ENCODE assay signal across 8 cellular contexts in genomic region chr3:136994772-136995516, GRCh38. TPM values are rescaled to one million over a fixed set of nuclear protein-coding genes. Genes with fewer than 3 reads are reported as not detected.
DNase-seq lines count a peak whose midpoint lies in the region; ATAC-seq, FAIRE-seq and TF ChIP-seq lines count a peak whose summit lies in the region.

No MANE protein-coding gene starts in this region.

- WGBS in transverse colon (ENCODE audit: low coverage in 1 of 2), 2 donors, result 28 to 46% methylated on average over 3 to 8 of the region's 8 CpGs

- peaks cover 64% of the 10 kb centered on the region for H3K4me1 ChIP-seq in keratinocyte (ENCODE audit: control insufficient read depth, extremely low read depth, insufficient read depth, low read length)
- peaks cover 12 to 28% (median 19%) of the 10 kb centered on the region in 4 donors for H3K4me1 ChIP-seq in transverse colon

- H3K27ac ChIP-seq in keratinocyte (ENCODE audit: control insufficient read depth, insufficient read depth, low read length) (peak overlapping the region; percentile 84), transverse colon (peak overlapping the region; percentile 82 to 88 (median 85))

- no peak overlapping the region for H2AFZ ChIP-seq in keratinocyte (ENCODE audit: control insufficient read depth, low read length)

- no peak for TF ChIP-seq CTCF in astrocyte of the cerebellum (IDR thresholded peaks at IDR 0.05; ENCODE audit: low read depth, low read length, missing control alignments)
- no peak for TF ChIP-seq CTCF in keratinocyte (optimal IDR thresholded peaks at IDR 0.05 in 1 of 3, IDR thresholded peaks at IDR 0.05 in 1 of 3, conservative IDR thresholded peaks at IDR 0.05 in 1 of 3; ENCODE audit: extremely low read depth in 1 of 3, insufficient read depth in 2 of 3, low read length in 3 of 3)
- no peak for TF ChIP-seq CTCF in transverse colon (IDR thresholded peaks at IDR 0.05)

- no peak for DNase-seq in activated naive CD4-positive, alpha-beta T cell treated with anti-CD3 and anti-CD28 coated beads, Interleukin-2, amount 50 U/mL, for 72 hours (ENCODE audit: low spot score in 2 of 2)
- no peak for DNase-seq in activated naive CD4-positive, alpha-beta T cell treated with anti-CD3 and anti-CD28 coated beads, Interleukin-2, amount 50 U/mL, for 16 hours
- DNase-seq in astrocyte of the cerebellum (ENCODE audit: low read depth) (peak; percentile 45), keratinocyte (ENCODE audit: low read depth, low spot score) (peak; percentile 96), transverse colon (peak; percentile 92)

- TF ChIP-seq POLR2A in transverse colon (IDR thresholded peaks at IDR 0.05), result no peak

- H3K79me2 ChIP-seq in keratinocyte (ENCODE audit: control insufficient read depth, insufficient read depth, low read length), result peaks cover 4% of the 10 kb centered on the region

- H3K36me3 Mint-ChIP-seq in activated naive CD4-positive, alpha-beta T cell treated with anti-CD3 and anti-CD28 coated beads, Interleukin-2, amount 50 U/mL, for 72 hours, result no peaks in the 10 kb centered on the region

- H3K4me2 ChIP-seq in keratinocyte (ENCODE audit: control insufficient read depth, extremely low read depth, insufficient read depth, low read depth, low read length), result peak overlapping the region; percentile 59

- no peaks in the 10 kb centered on the region for H3K27me3 ChIP-seq in keratinocyte (ENCODE audit: control insufficient read depth, extremely low read depth, insufficient read depth, low read length)
- no peaks in the 10 kb centered on the region for H3K27me3 ChIP-seq in transverse colon

- H3K4me3 ChIP-seq in astrocyte of the cerebellum (ENCODE audit: low read depth, low read length), result no peak overlapping the region
- no peak overlapping the region for H3K4me3 ChIP-seq in keratinocyte (ENCODE audit: control insufficient read depth in 2 of 3, extremely low read depth in 1 of 3, insufficient read depth in 2 of 3, low read depth in 1 of 3, low read length in 3 of 3)
- no peak overlapping the region for H3K4me3 ChIP-seq in transverse colon

- peak; percentile 99 for FAIRE-seq in keratinocyte (lab: Jason Lieb, UNC)

- no peaks in the 10 kb centered on the region for H3K9me3 Mint-ChIP-seq in activated naive CD4-positive, alpha-beta T cell treated with anti-CD3 and anti-CD28 coated beads, Interleukin-2, amount 50 U/mL, for 72 hours

- intact Hi-C loops in transverse colon (cut with DNase I; ENCODE audit: low total_unique reads), result no loop called here

- no peaks in the 10 kb centered on the region for H4K20me1 ChIP-seq in keratinocyte (ENCODE audit: control insufficient read depth, extremely low read depth, insufficient read depth, low read length)

- H3K9me1 ChIP-seq in keratinocyte (ENCODE audit: control insufficient read depth, extremely low read depth, insufficient read depth, low read length), result peaks cover 2% of the 10 kb centered on the region

- in situ Hi-C loops in astrocyte of the cerebellum (cut with HindIII; ENCODE audit: low sequenced_read_pairs) (no loop called here), transverse colon (cut with MboI; ENCODE audit: low pct_ligation_motif_present in 1 of 4, low pct_unique_long_range_greater_than_20kb in 1 of 4, low sequenced_read_pairs in 3 of 4) (loop anchor here in 1 of 4 donors (25.0 kb wide), 1 partner anchor 133 kb away; the partner anchor contains the start of gene NCK1)

- H3K36me3 ChIP-seq in keratinocyte (ENCODE audit: control insufficient read depth in 2 of 2, extremely low read depth in 1 of 2, insufficient read depth in 2 of 2, low read length in 2 of 2) (peaks cover 13 to 41% of the 10 kb centered on the region in 2 experiments), transverse colon (no peaks in the 10 kb centered on the region)

- peak overlapping the region; percentile 20 to 66 for H3K27ac Mint-ChIP-seq in activated naive CD4-positive, alpha-beta T cell treated with anti-CD3 and anti-CD28 coated beads, Interleukin-2, amount 50 U/mL, for 72 hours

- peak; percentile 56 to 74 for ATAC-seq in activated naive CD4-positive, alpha-beta T cell treated with anti-CD3 and anti-CD28 coated beads, Interleukin-2, amount 50 U/mL, for 72 hours
- ATAC-seq in GM21528 (IDR thresholded peaks at IDR 0.05; ENCODE audit: low FRiP score, unreplicated experiment), result no peak
- no peak for ATAC-seq in GM21737 (IDR thresholded peaks at IDR 0.05; ENCODE audit: unreplicated experiment)
- no peak for ATAC-seq in HG02759 (IDR thresholded peaks at IDR 0.05; ENCODE audit: unreplicated experiment)

- dilution Hi-C loops in keratinocyte (cut with MboI; ENCODE audit: extremely low pct_ligation_motif_present, low sequenced_read_pairs), result no loop called here

- peak; percentile 3 for TF ChIP-seq EP300 in transverse colon (IDR thresholded peaks at IDR 0.05; ENCODE audit: low read depth)

- H3K9me3 ChIP-seq in keratinocyte (ENCODE audit: control insufficient read depth, low read depth, low read length) (no peaks in the 10 kb centered on the region), transverse colon (no peaks in the 10 kb centered on the region)

- peak overlapping the region; percentile 55 for H3K9ac ChIP-seq in keratinocyte (ENCODE audit: control insufficient read depth, extremely low read depth, insufficient read depth, low read length)

RNA-seq across cellular contexts. Expression of gene IL20RB, which starts 37.2 kb away (rescaled TPM):
- 1 to 10 TPM; 1.8 to 1.9 TPM for total RNA-seq in activated naive CD4-positive, alpha-beta T cell treated with anti-CD3 and anti-CD28 coated beads, Interleukin-2, amount 50 U/mL, for 72 hours
- 192 to 319 TPM (median 239 TPM) in 3 replicates for polyA plus RNA-seq in keratinocyte
- polyA plus RNA-seq in keratinocyte (2011; ENCODE audit: low read depth), result 184 TPM
- 225 and 262 TPM in 2 replicates for polyA plus RNA-seq in keratinocyte (2011; cell fraction: cytosol; rRNA removed)
- 370 and 408 TPM in 2 replicates for polyA plus RNA-seq in keratinocyte (2011; cell fraction: nucleus; rRNA removed)
- 146 and 323 TPM in 2 replicates for polyA plus RNA-seq in keratinocyte (2012; ENCODE audit: low replicate concordance)
- polyA minus RNA-seq in keratinocyte, result 130 to 258 TPM (median 162 TPM) in 3 replicates
- 91.5 TPM for polyA minus RNA-seq in keratinocyte (2011; cell fraction: cytosol; rRNA and poly(A)+ RNA removed)
- polyA minus RNA-seq in keratinocyte (2011; cell fraction: nucleus; rRNA and poly(A)+ RNA removed), result 103 and 179 TPM in 2 replicates
- 1 to 10 TPM in 2 of 4 donors, under 1 TPM in 1, not detected in 1; 0.27 to 1.8 (median 1.7) TPM for total RNA-seq in transverse colon

Comparison
In these comparisons a context has a peak if more than half of its experiments do, and no peak if none do; other contexts are left out.
1. ATAC-seq: peak in activated naive CD4-positive, alpha-beta T cell treated with anti-CD3 and anti-CD28 coated beads, Interleukin-2, amount 50 U/mL, for 72 hours (2 of 2); none in GM21528 (single experiment), GM21737 (single experiment) and HG02759 (single experiment).
2. DNase-seq: peak in astrocyte of the cerebellum (single experiment), keratinocyte (single experiment) and transverse colon (single experiment); none in activated naive CD4-positive, alpha-beta T cell treated with anti-CD3 and anti-CD28 coated beads, Interleukin-2, amount 50 U/mL, for 72 hours (0 of 2) and activated naive CD4-positive, alpha-beta T cell treated with anti-CD3 and anti-CD28 coated beads, Interleukin-2, amount 50 U/mL, for 16 hours (single experiment).